12 cellular contexts compared by ENCODE assay signal in the genomic region with DNA sequence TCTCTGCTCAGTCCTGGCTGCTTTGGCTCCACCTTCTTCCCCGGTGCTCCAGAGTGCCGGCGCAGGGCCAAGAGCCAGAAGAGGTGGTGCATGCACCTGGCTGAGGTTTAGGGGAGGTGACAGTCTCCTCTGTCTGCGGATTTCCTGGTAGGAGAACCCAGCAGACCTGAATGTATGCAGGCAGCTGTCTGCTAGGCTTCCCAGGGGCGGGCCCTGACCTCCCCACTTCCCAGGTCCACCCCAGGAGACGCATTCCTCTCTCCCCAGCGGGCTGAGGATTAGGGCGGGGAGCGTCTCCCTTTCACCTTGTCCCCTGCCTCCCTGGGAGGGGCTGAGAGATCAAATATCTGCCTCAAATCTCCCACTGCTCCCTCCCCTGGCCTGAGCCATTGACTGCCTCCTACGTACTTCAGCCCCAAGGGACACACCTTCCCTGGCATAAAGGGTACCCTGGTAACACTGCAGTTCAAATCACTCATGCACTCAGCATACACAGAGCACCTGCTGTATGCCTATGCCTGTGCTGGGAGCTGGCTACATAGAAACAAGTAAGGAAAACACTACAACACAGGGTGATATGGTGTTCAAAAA. TPM values are rescaled to one million over a fixed set of nuclear protein-coding genes. Genes with fewer than 3 reads are reported as not detected.
DNase-seq lines count a peak whose midpoint lies in the region; ATAC-seq and TF ChIP-seq lines count a peak whose summit lies in the region.
"Had no signal": no experiment of that assay in that cellular context is flagged by ENCODE, and none has a peak within 500 bp of the region (broad histone marks: within the 10 kb centered on the region; RNA-seq: fewer than 3 reads in every experiment).

No MANE protein-coding gene starts in this region.

- DNase-seq in NCI-H2171 (lab: John Stamatoyannopoulos, UW) = peak; percentile 88
- no peak for DNase-seq in effector memory CD8-positive, alpha-beta T cell
- no peak for DNase-seq in heart right ventricle
- DNase-seq: activated CD4-positive, alpha-beta T cell treated with anti-CD3 and anti-CD28 coated beads, Interleukin-2, amount 50 U/mL, for 1 hour; adrenal gland; naive B cell; stimulated activated CD4-positive, alpha-beta T cell treated with anti-CD3 and anti-CD28 coated beads, Interleukin-2, amount 100 ng/mL, for 24 hours had no signal

- H3K36me3 ChIP-seq in HEK293 (ENCODE audit: control insufficient read depth in 2 of 2, insufficient read depth in 1 of 2, low read length in 2 of 2) (no peaks in the 10 kb centered on the region), parathyroid adenoma (ENCODE audit: control insufficient read depth, insufficient read depth, low read length) (no peaks in the 10 kb centered on the region), gastroesophageal sphincter (no peaks in the 10 kb centered on the region), heart right ventricle (no peaks in the 10 kb centered on the region)
- H3K36me3 ChIP-seq: adrenal gland had no signal

- TF ChIP-seq CTCF in HEK293 (tag by site-specific recombination; IDR thresholded peaks at IDR 0.05) (no peak), parathyroid adenoma (IDR thresholded peaks at IDR 0.05) (no peak), gastroesophageal sphincter (IDR thresholded peaks at IDR 0.05) (no peak), heart right ventricle (IDR thresholded peaks at IDR 0.05) (no peak)

- no peaks in the 10 kb centered on the region for H3K9me3 ChIP-seq in HEK293 (ENCODE audit: control insufficient read depth, insufficient read depth, low read depth, low read length)
- no peaks in the 10 kb centered on the region for H3K9me3 ChIP-seq in parathyroid adenoma (ENCODE audit: control insufficient read depth, low read length)
- no peaks in the 10 kb centered on the region for H3K9me3 ChIP-seq in gastroesophageal sphincter
- no peaks in the 10 kb centered on the region for H3K9me3 ChIP-seq in heart right ventricle
- H3K9me3 ChIP-seq: adrenal gland had no signal

- H3K27me3 ChIP-seq in parathyroid adenoma (ENCODE audit: control insufficient read depth, insufficient read depth, low read length) (no peaks in the 10 kb centered on the region), gastroesophageal sphincter (peaks cover 46% of the 10 kb centered on the region), heart right ventricle (peaks cover 0 to 81% (median 57%) of the 10 kb centered on the region in 7 donors)
- H3K27me3 ChIP-seq: adrenal gland had no signal

- H3K4me1 ChIP-seq in HEK293 (ENCODE audit: control insufficient read depth, insufficient read depth, low read length) (no peaks in the 10 kb centered on the region; the same call in 1 of the 2 replicates), parathyroid adenoma (peaks cover 5% of the 10 kb centered on the region), gastroesophageal sphincter (peaks cover 0 to under 1% (median 0%) of the 10 kb centered on the region in 3 donors), heart right ventricle (peaks cover 0 to 4% (median 0%) of the 10 kb centered on the region in 9 donors)

- ATAC-seq in effector memory CD8-positive, alpha-beta T cell (replicated peaks) = peak; percentile 26
- ATAC-seq in HG03342 (IDR thresholded peaks at IDR 0.05; ENCODE audit: unreplicated experiment) = no peak
- ATAC-seq in GM19455 (IDR thresholded peaks at IDR 0.05; ENCODE audit: unreplicated experiment) = no peak
- ATAC-seq in gastroesophageal sphincter = no peak
- ATAC-seq in heart right ventricle = no peak

- no peaks in the 10 kb centered on the region for H3K36me3 Mint-ChIP-seq in effector memory CD8-positive, alpha-beta T cell (ENCODE audit: insufficient read depth)
- H3K36me3 Mint-ChIP-seq: naive B cell had no signal

- H3K27ac ChIP-seq in HEK293 (ENCODE audit: extremely low read depth, low read depth, low read length) = no peak overlapping the region
- peak overlapping the region; percentile 65 for H3K27ac ChIP-seq in parathyroid adenoma
- no peak overlapping the region for H3K27ac ChIP-seq in gastroesophageal sphincter
- no peak overlapping the region for H3K27ac ChIP-seq in heart right ventricle
- H3K27ac ChIP-seq: adrenal gland had no signal

- peaks cover 38 to 81% of the 10 kb centered on the region in 2 donors for H3K27me3 Mint-ChIP-seq in effector memory CD8-positive, alpha-beta T cell

- H3K4me3 ChIP-seq in HEK293 (ENCODE audit: low read depth, low read length) (no peak overlapping the region), parathyroid adenoma (ENCODE audit: low read depth, low read length) (peak overlapping the region; percentile 1), gastroesophageal sphincter (no peak overlapping the region), heart right ventricle (no peak overlapping the region)
- H3K4me3 ChIP-seq: adrenal gland had no signal

- H3K4me2 ChIP-seq in parathyroid adenoma (ENCODE audit: low read length) = peak overlapping the region; percentile 24

- 29% methylated on average over 5 of the region's 10 CpGs; no CpG with 5 or more reads in 1 of the 2 donors for WGBS in gastroesophageal sphincter (ENCODE audit: low coverage in 1 of 2), 2 donors
- 10 to 18% methylated on average over 10 of the region's 10 CpGs for WGBS in heart right ventricle, 2 donors

- H3K4me1 Mint-ChIP-seq in effector memory CD8-positive, alpha-beta T cell (ENCODE audit: low read depth in 2 of 2) = peaks cover 0 to 5% of the 10 kb centered on the region in 2 donors
- H3K4me1 Mint-ChIP-seq: naive B cell had no signal

- no peak for TF ChIP-seq POLR2A in gastroesophageal sphincter (IDR thresholded peaks at IDR 0.05)

- no peaks in the 10 kb centered on the region for H3K79me2 ChIP-seq in parathyroid adenoma

- no peak overlapping the region for H3K9ac ChIP-seq in parathyroid adenoma

- peak overlapping the region; percentile 57 for H2AFZ ChIP-seq in parathyroid adenoma

- no peaks in the 10 kb centered on the region for H3K9me3 Mint-ChIP-seq in effector memory CD8-positive, alpha-beta T cell
- H3K9me3 Mint-ChIP-seq: naive B cell had no signal

- H3K4me3 Mint-ChIP-seq in effector memory CD8-positive, alpha-beta T cell = no peak overlapping the region

- intact Hi-C loops in heart right ventricle (cut with DNase I) = no loop called here

- CTCF ChIA-PET in HEK293 (lab: Yijun Ruan, JAX) = interaction anchor here (0.6 to 9.0 kb wide), 6 partner anchors 34 to 203 kb away, joined by 3 to 56 read pairs (median 4); no protein-coding TSS in a partner anchor

- TF ChIP-seq EP300 in gastroesophageal sphincter (IDR thresholded peaks at IDR 0.05) = no peak

- no peak overlapping the region for H3K27ac Mint-ChIP-seq in effector memory CD8-positive, alpha-beta T cell
- H3K27ac Mint-ChIP-seq: naive B cell had no signal

- POLR2A ChIA-PET in HEK293 (lab: Yijun Ruan, JAX) = no interaction called here

TF ChIP-seq in HEK293, 187 proteins besides CTCF, POLR2A, EP300 and RAD21 (continues in another document):
- no peak for TF ChIP-seq ZNF677 (tag by site-specific recombination; IDR thresholded peaks at IDR 0.05)
- peak; percentile 60 for TF ChIP-seq IKZF3 (tag by site-specific recombination; IDR thresholded peaks at IDR 0.05)
- TF ChIP-seq ZNF10 (tag by site-specific recombination; IDR thresholded peaks at IDR 0.05) = no peak
- TF ChIP-seq ZNF221 (tag by site-specific recombination; IDR thresholded peaks at IDR 0.05; ENCODE audit: borderline replicate concordance) = no peak
- TF ChIP-seq ZNF623 (tag by site-specific recombination; IDR thresholded peaks at IDR 0.05) = no peak
- no peak for TF ChIP-seq ZNF558 (tag by site-specific recombination; IDR thresholded peaks at IDR 0.05)
- TF ChIP-seq, protein P1, sequence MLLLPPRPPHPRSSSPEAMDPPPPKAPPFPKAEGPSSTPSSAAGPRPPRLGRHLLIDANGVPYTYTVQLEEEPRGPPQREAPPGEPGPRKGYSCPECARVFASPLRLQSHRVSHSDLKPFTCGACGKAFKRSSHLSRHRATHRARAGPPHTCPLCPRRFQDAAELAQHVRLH (tag by site-specific recombination; IDR thresholded peaks at IDR 0.05) = no peak
- no peak for TF ChIP-seq SCRT2 (tag by site-specific recombination; IDR thresholded peaks at IDR 0.05)
- no peak for TF ChIP-seq ZBTB10 (tag by site-specific recombination; IDR thresholded peaks at IDR 0.05)
- TF ChIP-seq EGR2 (tag by site-specific recombination; IDR thresholded peaks at IDR 0.05; ENCODE audit: low read depth) = peak; percentile 78
- TF ChIP-seq ZNF223 (tag by site-specific recombination; IDR thresholded peaks at IDR 0.05) = no peak
- TF ChIP-seq, protein P2, sequence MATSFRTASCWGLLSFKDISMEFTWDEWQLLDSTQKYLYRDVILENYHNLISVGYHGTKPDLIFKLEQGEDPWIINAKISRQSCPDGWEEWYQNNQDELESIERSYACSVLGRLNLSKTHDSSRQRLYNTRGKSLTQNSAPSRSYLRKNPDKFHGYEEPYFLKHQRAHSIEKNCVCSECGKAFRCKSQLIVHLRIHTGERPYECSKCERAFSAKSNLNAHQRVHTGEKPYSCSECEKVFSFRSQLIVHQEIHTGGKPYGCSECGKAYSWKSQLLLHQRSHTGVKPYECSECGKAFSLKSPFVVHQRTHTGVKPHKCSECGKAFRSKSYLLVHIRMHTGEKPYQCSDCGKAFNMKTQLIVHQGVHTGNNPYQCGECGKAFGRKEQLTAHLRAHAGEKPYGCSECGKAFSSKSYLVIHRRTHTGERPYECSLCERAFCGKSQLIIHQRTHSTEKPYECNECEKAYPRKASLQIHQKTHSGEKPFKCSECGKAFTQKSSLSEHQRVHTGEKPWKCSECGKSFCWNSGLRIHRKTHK (tag by site-specific recombination; IDR thresholded peaks at IDR 0.05) = no peak

RNA-seq across cellular contexts. Expression of gene DMBX1, which starts 27.5 kb away (rescaled TPM):
- total RNA-seq in gastroesophageal sphincter = not detected
- total RNA-seq in heart right ventricle = not detected
- not detected for polyA plus RNA-seq in heart right ventricle

RNA-seq across cellular contexts. Expression of gene KNCN, which starts 34.3 kb away (rescaled TPM):
- not detected for total RNA-seq in gastroesophageal sphincter
- total RNA-seq in heart right ventricle = not detected
- not detected for polyA plus RNA-seq in heart right ventricle
- total RNA-seq: adrenal gland had no signal
